ENCODE assay signal across 8 cellular contexts in the genomic region with DNA sequence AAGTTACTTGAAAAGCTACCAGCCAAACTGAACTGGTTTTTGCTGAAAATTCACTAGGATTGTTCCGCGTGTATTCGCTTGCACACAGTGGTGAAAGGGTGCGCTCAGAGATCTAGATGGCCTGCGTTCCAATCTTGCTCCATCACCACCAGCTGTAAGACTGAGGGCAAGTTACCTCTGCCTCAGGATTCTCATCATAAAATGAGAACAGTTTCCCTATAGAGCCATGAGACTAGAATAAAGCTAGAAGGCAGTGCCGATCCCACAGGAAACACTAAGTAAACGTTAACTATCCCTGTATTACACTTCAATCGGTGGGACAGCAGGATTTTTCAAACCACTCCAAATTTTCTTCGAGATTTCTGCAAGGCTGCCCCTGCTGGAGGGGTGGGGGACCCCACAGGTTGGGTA. TPM values are rescaled to one million over a fixed set of nuclear protein-coding genes. Genes with fewer than 3 reads are reported as not detected.
DNase-seq lines count a peak whose midpoint lies in the region; ATAC-seq and TF ChIP-seq lines count a peak whose summit lies in the region.

No MANE protein-coding gene starts in this region.

- H3K4me1 ChIP-seq in A673 (ENCODE audit: insufficient read depth, low read length, poor library complexity, severe bottlenecking) (peaks cover 15% of the 10 kb centered on the region), HAP-1 (peaks cover 15% of the 10 kb centered on the region), adipocyte (ENCODE audit: control insufficient read depth, insufficient read depth, low read length) (peaks cover 22% of the 10 kb centered on the region), liver (ENCODE audit: control insufficient read depth in 4 of 4, insufficient read depth in 4 of 4, low read length in 3 of 4) (peaks cover 13 to 42% (median 33%) of the 10 kb centered on the region in 4 donors), upper lobe of left lung (peaks cover 17 to 31% (median 26%) of the 10 kb centered on the region in 4 donors)

- H3K9me3 ChIP-seq in A673 (ENCODE audit: low read depth, low read length, poor library complexity, severe bottlenecking) (no peaks in the 10 kb centered on the region), HAP-1 (0 out of 2 replicates have a peak, but pooled peaks cover 2% of the 10 kb centered on the region), adipocyte (ENCODE audit: control insufficient read depth, low read length) (no peaks in the 10 kb centered on the region), liver (ENCODE audit: control insufficient read depth in 4 of 4, low read length in 3 of 4) (no peaks in the 10 kb centered on the region), upper lobe of left lung (no peaks in the 10 kb centered on the region)

- TF ChIP-seq POLR2A in upper lobe of left lung (IDR thresholded peaks at IDR 0.05), result no peak

- H3K27me3 ChIP-seq in A673 (replicated peaks; ENCODE audit: insufficient read depth, low read depth, low read length, poor library complexity) (no peaks in the 10 kb centered on the region), HAP-1 (ENCODE audit: low read depth) (no peaks in the 10 kb centered on the region), adipocyte (replicated peaks; ENCODE audit: control insufficient read depth, insufficient read depth, low read length) (no peaks in the 10 kb centered on the region), liver (ENCODE audit: control insufficient read depth in 4 of 4, insufficient read depth in 4 of 4, low read length in 3 of 4) (no peaks in the 10 kb centered on the region), upper lobe of left lung (no peaks in the 10 kb centered on the region)

- no TSS peak for BruUV-seq in A673 (replicated peaks; lab: Mats Ljungman, UMichigan)

- H3K9ac ChIP-seq in adipocyte (ENCODE audit: low read length), result peak overlapping the region; percentile 88
- H3K9ac ChIP-seq in liver (ENCODE audit: low read depth in 1 of 2, low read length in 2 of 2), result peak overlapping the region; percentile 94 to 96

- no peak for TF ChIP-seq RAD21 in liver (IDR thresholded peaks at IDR 0.05)

- in situ Hi-C loops in HAP-1 (cut with MboI; ENCODE audit: low sequenced_read_pairs), result loop anchor here (5.0 to 25.0 kb wide), 2 partner anchors 215 to 410 kb away; partner anchors contain the start of genes DYNLRB1 and TP53INP2

- TF ChIP-seq CTCF in A673 (conservative IDR thresholded peaks at IDR 0.05; ENCODE audit: low read depth, low read length), result 0 out of 2 replicates have a peak, but pooled peaks have one; percentile 16
- no peak for TF ChIP-seq CTCF in liver (IDR thresholded peaks at IDR 0.05; ENCODE audit: low read depth, low read length, missing input control)
- TF ChIP-seq CTCF in upper lobe of left lung (IDR thresholded peaks at IDR 0.05), result no peak

- POLR2A ChIA-PET in A673 (lab: Charles Lee; ENCODE audit: low non-redundant PET), result interaction anchor here (0.6 kb wide), 1 partner anchor 214 kb away, joined by 4 read pairs; the partner anchor contains the start of gene DYNLRB1

- no peak for ATAC-seq in upper lobe of left lung (ENCODE audit: low FRiP score in 2 of 2)

- CTCF ChIA-PET in A673 (lab: Charles Lee), result interaction anchor here (0.6 to 2.4 kb wide), 4 partner anchors 10 to 167 kb away, joined by 3 to 9 read pairs (median 4); no protein-coding TSS in a partner anchor

- WGBS in liver, result 22% methylated on average over 9 of the region's 9 CpGs
- 28 to 31% methylated on average over 9 of the region's 9 CpGs for WGBS in upper lobe of left lung, 2 donors

- intact Hi-C loops in A673 (cut with micrococcal nuclease; ENCODE audit: unreplicated experiment), result loop anchor here (5.0 kb wide), 2 partner anchors 110 to 215 kb away; partner anchors contain the start of gene DYNLRB1

- H3K4me3 ChIP-seq in A673 (ENCODE audit: low read depth, low read length, poor library complexity, severe bottlenecking) (peak overlapping the region; percentile 69), HAP-1 (peak overlapping the region; percentile 94), adipocyte (ENCODE audit: low read length) (peak overlapping the region; percentile 85), liver (ENCODE audit: low read depth in 1 of 3, low read length in 3 of 3) (peak overlapping the region; percentile 70 to 98 (median 91)), upper lobe of left lung (peak overlapping the region; percentile 57 to 96 (median 81))

- peak overlapping the region; percentile 93 for H3K27ac ChIP-seq in A673 (ENCODE audit: low read depth, low read length, poor library complexity, severe bottlenecking)
- H3K27ac ChIP-seq in liver (ENCODE audit: low read depth in 1 of 2, low read length in 2 of 2), result peak overlapping the region; percentile 87 to 95
- H3K27ac ChIP-seq in upper lobe of left lung, result peak overlapping the region; percentile 81 to 92 (median 88)

- DNase-seq in A673 (ENCODE audit: low spot score) (no peak), HAP-1 (ENCODE audit: low spot score in 2 of 2) (peak in 1 of 2 experiments; percentile 17), adipocyte (ENCODE audit: low read depth) (no peak), upper lobe of left lung (no peak), NCI-H69 (lab: John Stamatoyannopoulos, UW) (no peak), cerebellar cortex (ENCODE audit: low spot score) (no peak)
- no peak for DNase-seq in activated CD4-positive, CD25-positive, alpha-beta regulatory T cell treated with anti-CD3 and anti-CD28 coated beads, Interleukin-2, amount 50 U/mL, for 72 hours

- no peak for TF ChIP-seq EP300 in upper lobe of left lung (IDR thresholded peaks at IDR 0.05)

- no peaks in the 10 kb centered on the region for H3K36me3 ChIP-seq in A673 (ENCODE audit: insufficient read depth, low read length, poor library complexity, severe bottlenecking)
- peaks cover 33% of the 10 kb centered on the region for H3K36me3 ChIP-seq in HAP-1 (replicated peaks)
- H3K36me3 ChIP-seq in adipocyte (ENCODE audit: control insufficient read depth, insufficient read depth, low read length, severe bottlenecking), result no peaks in the 10 kb centered on the region
- H3K36me3 ChIP-seq in liver (ENCODE audit: control insufficient read depth in 4 of 4, insufficient read depth in 3 of 4, low read depth in 1 of 4, low read length in 3 of 4), result no peaks in the 10 kb centered on the region
- no peaks in the 10 kb centered on the region for H3K36me3 ChIP-seq in upper lobe of left lung

TF ChIP-seq in liver, 16 proteins besides CTCF, POLR2A, EP300 and RAD21:
- TF ChIP-seq FOXA2 (IDR thresholded peaks at IDR 0.05), result no peak
- TF ChIP-seq GABPA (IDR thresholded peaks at IDR 0.05 in 1 of 2, conservative IDR thresholded peaks at IDR 0.05 in 1 of 2), result no peak
- TF ChIP-seq, protein P1, sequence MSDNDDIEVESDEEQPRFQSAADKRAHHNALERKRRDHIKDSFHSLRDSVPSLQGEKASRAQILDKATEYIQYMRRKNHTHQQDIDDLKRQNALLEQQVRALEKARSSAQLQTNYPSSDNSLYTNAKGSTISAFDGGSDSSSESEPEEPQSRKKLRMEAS (IDR thresholded peaks at IDR 0.05), result no peak
- no peak for TF ChIP-seq EGR1 (IDR thresholded peaks at IDR 0.05; ENCODE audit: low read depth in 2 of 2)
- no peak for TF ChIP-seq TAF1 (conservative IDR thresholded peaks at IDR 0.05)
- TF ChIP-seq RXRA (IDR thresholded peaks at IDR 0.05), result no peak
- TF ChIP-seq NR2F2 (IDR thresholded peaks at IDR 0.05), result no peak
- TF ChIP-seq, protein P2, sequence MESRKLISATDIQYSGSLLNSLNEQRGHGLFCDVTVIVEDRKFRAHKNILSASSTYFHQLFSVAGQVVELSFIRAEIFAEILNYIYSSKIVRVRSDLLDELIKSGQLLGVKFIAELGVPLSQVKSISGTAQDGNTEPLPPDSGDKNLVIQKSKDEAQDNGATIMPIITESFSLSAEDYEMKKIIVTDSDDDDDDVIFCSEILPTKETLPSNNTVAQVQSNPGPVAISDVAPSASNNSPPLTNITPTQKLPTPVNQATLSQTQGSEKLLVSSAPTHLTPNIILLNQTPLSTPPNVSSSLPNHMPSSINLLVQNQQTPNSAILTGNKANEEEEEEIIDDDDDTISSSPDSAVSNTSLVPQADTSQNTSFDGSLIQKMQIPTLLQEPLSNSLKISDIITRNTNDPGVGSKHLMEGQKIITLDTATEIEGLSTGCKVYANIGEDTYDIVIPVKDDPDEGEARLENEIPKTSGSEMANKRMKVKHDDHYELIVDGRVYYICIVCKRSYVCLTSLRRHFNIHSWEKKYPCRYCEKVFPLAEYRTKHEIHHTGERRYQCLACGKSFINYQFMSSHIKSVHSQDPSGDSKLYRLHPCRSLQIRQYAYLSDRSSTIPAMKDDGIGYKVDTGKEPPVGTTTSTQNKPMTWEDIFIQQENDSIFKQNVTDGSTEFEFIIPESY (IDR thresholded peaks at IDR 0.05), result no peak

RNA-seq across cellular contexts. Expression of gene AHCY, which starts 0.8 kb away (rescaled TPM):
- total RNA-seq in A673 (2021), result 284 and 292 TPM in 2 replicates
- 100 to 1,000 TPM; 105 to 122 TPM for total RNA-seq in liver
- 100 to 1,000 TPM in 1 of 2 donors, 10 to 100 TPM in 1; 56.0 to 138 TPM for polyA plus RNA-seq in liver
- 10 to 100 TPM; 41.9 to 76.8 (median 58.6) TPM for total RNA-seq in upper lobe of left lung
